12 cellular contexts compared by ENCODE assay signal in the genomic region with DNA sequence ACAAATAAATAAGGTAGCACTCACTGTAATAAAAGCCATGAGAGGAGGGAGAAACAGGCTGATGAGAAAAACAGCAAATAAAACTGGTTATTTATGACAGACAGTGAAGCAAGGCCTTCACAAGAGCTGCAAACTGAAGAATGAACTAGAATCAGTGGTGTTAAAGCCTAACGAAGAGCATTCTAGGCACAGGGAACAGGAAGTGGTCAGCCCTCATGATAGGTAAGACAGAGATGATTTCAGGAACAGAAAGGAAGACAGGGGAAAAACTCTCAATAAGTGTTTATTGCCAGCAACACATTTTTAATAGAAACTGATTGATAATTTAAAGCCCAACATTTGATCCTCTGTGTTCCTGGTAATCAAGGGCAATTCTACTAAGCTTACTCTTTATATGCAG.
A peak's percentile ranks its signal among the peaks of the same experiment; 100 is the strongest.
DNase-seq lines count a peak whose midpoint lies in the region; ATAC-seq, FAIRE-seq and TF ChIP-seq lines count a peak whose summit lies in the region.
"Had no signal": no experiment of that assay in that cellular context is flagged by ENCODE, and none has a peak within 500 bp of the region (broad histone marks: within the 10 kb centered on the region; RNA-seq: fewer than 3 reads in every experiment).

No MANE protein-coding gene starts in this region.

- WGBS in GM12878 (ENCODE audit: insufficient coverage, insufficient replicate concordance, low lambda C conversion rate, missing lambda C conversion rate), result 0% methylated on average over 1 of the region's 1 CpG

- H3K4me2 ChIP-seq in GM12878 (ENCODE audit: control insufficient read depth, insufficient read depth), result no peak overlapping the region

- H3K27me3 ChIP-seq in GM12878 (replicated peaks in 1 of 2; ENCODE audit: control insufficient read depth in 2 of 2, insufficient read depth in 2 of 2, low read length in 1 of 2), result no peaks in the 10 kb centered on the region
- H3K27me3 ChIP-seq: esophagus squamous epithelium had no signal

- no peaks in the 10 kb centered on the region for H3K9me3 ChIP-seq in GM12878 (replicated peaks; ENCODE audit: control insufficient read depth, insufficient read depth, low read length)
- H3K9me3 ChIP-seq: esophagus squamous epithelium had no signal

- no peaks in the 10 kb centered on the region for H3K36me3 ChIP-seq in GM12878 (ENCODE audit: control insufficient read depth in 2 of 2, insufficient read depth in 2 of 2, low read length in 1 of 2)
- H3K36me3 ChIP-seq: esophagus squamous epithelium had no signal

- TF ChIP-seq RAD21 in GM12878 (IDR thresholded peaks at IDR 0.05; ENCODE audit: insufficient read depth, low read depth, low read length), result no peak

- no peaks in the 10 kb centered on the region for H3K4me1 ChIP-seq in GM12878 (ENCODE audit: control insufficient read depth, insufficient read depth, low read length)
- H3K4me1 ChIP-seq: esophagus squamous epithelium had no signal

- no peak overlapping the region for H3K4me3 ChIP-seq in GM12878
- H3K4me3 ChIP-seq: esophagus squamous epithelium, skin epidermis had no signal

- 0 out of 4 replicates have a peak, but pooled peaks of 1 of the 2 experiments have one; percentile 22 for TF ChIP-seq EP300 in GM12878 (IDR thresholded peaks at IDR 0.05; ENCODE audit: borderline replicate concordance in 1 of 2, control insufficient read depth in 1 of 2, low read depth in 2 of 2, low read length in 2 of 2)

- H3K79me2 ChIP-seq in GM12878 (ENCODE audit: control insufficient read depth, insufficient read depth, low read length), result no peaks in the 10 kb centered on the region

- RAD21 ChIA-PET in GM12878 (lab: Charles Lee; ENCODE audit: unreplicated experiment), result interaction anchor here (0.7 to 1.8 kb wide), 2 partner anchors 12 to 169 kb away, joined by 3 to 4 read pairs; no protein-coding TSS in a partner anchor

- H4K20me1 ChIP-seq in GM12878 (ENCODE audit: control insufficient read depth, insufficient read depth), result no peaks in the 10 kb centered on the region

- H3K9ac ChIP-seq in GM12878 (ENCODE audit: control insufficient read depth, insufficient read depth, low read length), result no peak overlapping the region

- in situ Hi-C loops in GM12878 (cut with MboI), result loop anchor here (25.0 kb wide), 1 partner anchor 548 kb away; a partner anchor contains a TSS

- no TSS peak for BruUV-seq in GM12878 (replicated peaks; lab: Mats Ljungman, UMichigan)

- CTCF ChIA-PET in GM12878 (lab: Yijun Ruan, JAX), result no interaction called here

- SMC1A ChIA-PET in GM12878 (lab: Charles Lee; ENCODE audit: uncharacterized antibody, unreplicated experiment), result interaction anchor here (0.6 to 1.5 kb wide), 4 partner anchors 11 to 31 kb away, joined by 3 read pairs; no protein-coding TSS in a partner anchor

- ATAC-seq in GM18907 (IDR thresholded peaks at IDR 0.05; ENCODE audit: unreplicated experiment), result peak; percentile 66
- peak; percentile 74 for ATAC-seq in GM21737 (IDR thresholded peaks at IDR 0.05; ENCODE audit: unreplicated experiment)
- peak; percentile 63 for ATAC-seq in HG03108 (IDR thresholded peaks at IDR 0.05; ENCODE audit: unreplicated experiment)
- peak; percentile 72 for ATAC-seq in GM12878
- ATAC-seq in Right ventricle myocardium inferior, result no peak

- POLR2A ChIA-PET in GM12878 (lab: Charles Lee), result no interaction called here

- FAIRE-seq in GM12878 (lab: Jason Lieb, UNC), result peak; percentile 13

- intact Hi-C loops in GM12878 (cut with micrococcal nuclease; ENCODE audit: unreplicated experiment) (no loop called here), Right ventricle myocardium inferior (cut with DNase I) (no loop called here)

- H3K27ac ChIP-seq in GM12878 (ENCODE audit: control insufficient read depth, insufficient read depth), result no peak overlapping the region
- H3K27ac ChIP-seq: esophagus squamous epithelium, HL-60, skin epidermis had no signal

- TF ChIP-seq CTCF in GM12878 (IDR thresholded peaks at IDR 0.05 in 2 of 3, conservative IDR thresholded peaks at IDR 0.05 in 1 of 3; ENCODE audit: control insufficient read depth in 2 of 3, extremely low read depth in 1 of 3, insufficient read depth in 1 of 3, low read depth in 3 of 3, low read length in 3 of 3), result no peak

- no peak for TF ChIP-seq POLR2A in GM12878 (IDR thresholded peaks at IDR 0.05; ENCODE audit: low read depth, low read length)

- DNase-seq in GM12878 (ENCODE audit: low read depth, low spot score) (no peak), middle frontal gyrus (ENCODE audit: extremely low spot score, low spot score) (no peak), Right ventricle myocardium inferior (ENCODE audit: missing footprints) (no peak), islet precursor cell (no peak), anterior cingulate cortex (lab: John Stamatoyannopoulos, UW) (no peak)
- DNase-seq: esophagus squamous epithelium, nucleus accumbens had no signal

- H2AFZ ChIP-seq in GM12878 (ENCODE audit: control insufficient read depth, low read depth, low read length), result peak overlapping the region; percentile 52; the same call in 1 of the 2 replicates

TF ChIP-seq in GM12878, 131 proteins besides CTCF, POLR2A, EP300 and RAD21 (continues in another document):
- TF ChIP-seq, protein P1, sequence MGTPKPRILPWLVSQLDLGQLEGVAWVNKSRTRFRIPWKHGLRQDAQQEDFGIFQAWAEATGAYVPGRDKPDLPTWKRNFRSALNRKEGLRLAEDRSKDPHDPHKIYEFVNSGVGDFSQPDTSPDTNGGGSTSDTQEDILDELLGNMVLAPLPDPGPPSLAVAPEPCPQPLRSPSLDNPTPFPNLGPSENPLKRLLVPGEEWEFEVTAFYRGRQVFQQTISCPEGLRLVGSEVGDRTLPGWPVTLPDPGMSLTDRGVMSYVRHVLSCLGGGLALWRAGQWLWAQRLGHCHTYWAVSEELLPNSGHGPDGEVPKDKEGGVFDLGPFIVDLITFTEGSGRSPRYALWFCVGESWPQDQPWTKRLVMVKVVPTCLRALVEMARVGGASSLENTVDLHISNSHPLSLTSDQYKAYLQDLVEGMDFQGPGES (IDR thresholded peaks at IDR 0.05), result no peak
- TF ChIP-seq ZNF274 (IDR thresholded peaks at IDR 0.05; ENCODE audit: insufficient read depth, insufficient read length), result no peak
- peak; percentile 36; the same call in 1 of the 2 replicates for TF ChIP-seq IKZF1 (conservative IDR thresholded peaks at IDR 0.05)
- no peak for TF ChIP-seq STAT1 (conservative IDR thresholded peaks at IDR 0.05)
- TF ChIP-seq ASH2L (IDR thresholded peaks at IDR 0.05; ENCODE audit: borderline replicate concordance, low read depth), result no peak
- no peak for TF ChIP-seq HDAC2 (IDR thresholded peaks at IDR 0.05)
- TF ChIP-seq, protein P2, sequence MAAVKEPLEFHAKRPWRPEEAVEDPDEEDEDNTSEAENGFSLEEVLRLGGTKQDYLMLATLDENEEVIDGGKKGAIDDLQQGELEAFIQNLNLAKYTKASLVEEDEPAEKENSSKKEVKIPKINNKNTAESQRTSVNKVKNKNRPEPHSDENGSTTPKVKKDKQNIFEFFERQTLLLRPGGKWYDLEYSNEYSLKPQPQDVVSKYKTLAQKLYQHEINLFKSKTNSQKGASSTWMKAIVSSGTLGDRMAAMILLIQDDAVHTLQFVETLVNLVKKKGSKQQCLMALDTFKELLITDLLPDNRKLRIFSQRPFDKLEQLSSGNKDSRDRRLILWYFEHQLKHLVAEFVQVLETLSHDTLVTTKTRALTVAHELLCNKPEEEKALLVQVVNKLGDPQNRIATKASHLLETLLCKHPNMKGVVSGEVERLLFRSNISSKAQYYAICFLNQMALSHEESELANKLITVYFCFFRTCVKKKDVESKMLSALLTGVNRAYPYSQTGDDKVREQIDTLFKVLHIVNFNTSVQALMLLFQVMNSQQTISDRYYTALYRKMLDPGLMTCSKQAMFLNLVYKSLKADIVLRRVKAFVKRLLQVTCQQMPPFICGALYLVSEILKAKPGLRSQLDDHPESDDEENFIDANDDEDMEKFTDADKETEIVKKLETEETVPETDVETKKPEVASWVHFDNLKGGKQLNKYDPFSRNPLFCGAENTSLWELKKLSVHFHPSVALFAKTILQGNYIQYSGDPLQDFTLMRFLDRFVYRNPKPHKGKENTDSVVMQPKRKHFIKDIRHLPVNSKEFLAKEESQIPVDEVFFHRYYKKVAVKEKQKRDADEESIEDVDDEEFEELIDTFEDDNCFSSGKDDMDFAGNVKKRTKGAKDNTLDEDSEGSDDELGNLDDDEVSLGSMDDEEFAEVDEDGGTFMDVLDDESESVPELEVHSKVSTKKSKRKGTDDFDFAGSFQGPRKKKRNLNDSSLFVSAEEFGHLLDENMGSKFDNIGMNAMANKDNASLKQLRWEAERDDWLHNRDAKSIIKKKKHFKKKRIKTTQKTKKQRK (IDR thresholded peaks at IDR 0.05; ENCODE audit: low read depth, low read length), result no peak
- no peak for TF ChIP-seq FOXM1 (IDR thresholded peaks at IDR 0.05; ENCODE audit: low read depth, low read length)
- TF ChIP-seq NBN (IDR thresholded peaks at IDR 0.05), result no peak
- peak; percentile 47; the same call in 1 of the 2 replicates for TF ChIP-seq MTA2 (IDR thresholded peaks at IDR 0.05; ENCODE audit: low read depth)
- no peak for TF ChIP-seq FOS (IDR thresholded peaks at IDR 0.05; ENCODE audit: borderline replicate concordance, extremely low read depth, insufficient read length)
- peak; percentile 63; the same call in 1 of the 2 replicates for TF ChIP-seq SPI1 (IDR thresholded peaks at IDR 0.05; ENCODE audit: borderline replicate concordance, insufficient read depth, low read depth, low read length)
- TF ChIP-seq HDAC6 (IDR thresholded peaks at IDR 0.05; ENCODE audit: unreplicated experiment), result no peak
- TF ChIP-seq CHD4 (IDR thresholded peaks at IDR 0.05), result no peak
- TF ChIP-seq SIN3A (IDR thresholded peaks at IDR 0.05; ENCODE audit: low read depth, low read length), result no peak
- no peak for TF ChIP-seq LARP7 (IDR thresholded peaks at IDR 0.05)
- no peak for TF ChIP-seq RAD51 (IDR thresholded peaks at IDR 0.05)
- no peak for TF ChIP-seq KAT2A (conservative IDR thresholded peaks at IDR 0.05; ENCODE audit: control insufficient read depth, low read depth, low read length)
- TF ChIP-seq MYC (IDR thresholded peaks at IDR 0.05; ENCODE audit: insufficient read depth, insufficient read length, insufficient replicate concordance, low read length, severe bottlenecking), result no peak
- no peak for TF ChIP-seq JUNB (IDR thresholded peaks at IDR 0.05)
- no peak for TF ChIP-seq EGR1 (IDR thresholded peaks at IDR 0.05; ENCODE audit: borderline replicate concordance in 1 of 2, low read depth in 2 of 2, low read length in 2 of 2)
